In the genomic region with DNA sequence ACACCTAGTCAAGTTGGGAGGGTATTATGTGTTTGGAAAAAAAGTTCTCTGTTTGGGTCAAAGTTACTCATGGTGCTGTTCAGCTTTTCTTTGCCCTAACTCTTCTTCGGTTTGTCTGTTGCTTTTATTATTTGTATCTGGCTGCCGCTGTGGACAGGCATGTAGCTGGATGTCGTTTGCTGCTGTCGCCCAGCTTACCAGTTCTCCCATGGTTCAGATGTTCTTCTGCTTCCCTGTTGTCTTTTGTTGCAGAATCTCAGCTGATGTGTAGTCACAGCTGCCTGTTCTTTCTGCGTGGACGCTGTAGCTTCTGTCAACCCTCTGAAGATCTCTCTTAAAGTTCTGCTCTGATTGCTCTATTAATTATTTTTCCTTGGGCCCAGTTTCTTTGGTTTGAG, we compare ENCODE assay signal across 10 cellular contexts. TPM values are rescaled to one million over a fixed set of nuclear protein-coding genes. Genes with fewer than 3 reads are reported as not detected.
A peak's percentile ranks its signal among the peaks of the same experiment; 100 is the strongest.
DNase-seq lines count a peak whose midpoint lies in the region; ATAC-seq, FAIRE-seq and TF ChIP-seq lines count a peak whose summit lies in the region.
"Had no signal": no experiment of that assay in that cellular context is flagged by ENCODE, and none has a peak within 500 bp of the region (broad histone marks: within the 10 kb centered on the region; RNA-seq: fewer than 3 reads in every experiment).

No MANE protein-coding gene starts in this region.

- no TSS peak for BruUV-seq in GM12878 (replicated peaks; lab: Mats Ljungman, UMichigan)

- no peak for TF ChIP-seq EP300 in GM12878 (IDR thresholded peaks at IDR 0.05; ENCODE audit: borderline replicate concordance in 1 of 2, control insufficient read depth in 1 of 2, low read depth in 2 of 2, low read length in 2 of 2)

- 100% methylated on average over 6 of the region's 6 CpGs for WGBS in GM12878 (ENCODE audit: insufficient coverage, insufficient replicate concordance, low lambda C conversion rate, missing lambda C conversion rate)

- no peak for ATAC-seq in GM23338
- no peak for ATAC-seq in GM12878

- TF ChIP-seq CTCF in GM23338 (conservative IDR thresholded peaks at IDR 0.05; ENCODE audit: low read depth in 2 of 2) (no peak), GM12878 (IDR thresholded peaks at IDR 0.05 in 2 of 3, conservative IDR thresholded peaks at IDR 0.05 in 1 of 3; ENCODE audit: control insufficient read depth in 2 of 3, extremely low read depth in 1 of 3, insufficient read depth in 1 of 3, low read depth in 3 of 3, low read length in 3 of 3) (no peak), osteoblast (IDR thresholded peaks at IDR 0.05; ENCODE audit: extremely low read depth, low read depth, low read length) (no peak)

- H3K79me2 ChIP-seq in GM23338 (replicated peaks; ENCODE audit: insufficient read depth) (peaks cover 100% of the 10 kb centered on the region), GM12878 (ENCODE audit: control insufficient read depth, insufficient read depth, low read length) (peaks cover 97% of the 10 kb centered on the region), osteoblast (ENCODE audit: insufficient read depth, low read length) (peaks cover 97% of the 10 kb centered on the region), Karpas-422 (ENCODE audit: low read length) (no peaks in the 10 kb centered on the region)

- H3K4me2 ChIP-seq in BLaER1 = peak overlapping the region; percentile 93
- peak overlapping the region; percentile 28; the same call in 1 of the 2 replicates for H3K4me2 ChIP-seq in GM23338
- H3K4me2 ChIP-seq in GM12878 (ENCODE audit: control insufficient read depth, insufficient read depth) = peak overlapping the region; percentile 84
- H3K4me2 ChIP-seq in osteoblast (ENCODE audit: insufficient read depth, low read length) = peak overlapping the region; percentile 28
- H3K4me2 ChIP-seq in Karpas-422 (ENCODE audit: low read depth, low read length, poor library complexity, severe bottlenecking) = no peak overlapping the region

- no peaks in the 10 kb centered on the region for H3K9me3 Mint-ChIP-seq in GM23338

- no peak for TF ChIP-seq POLR2A in GM12878 (IDR thresholded peaks at IDR 0.05; ENCODE audit: low read depth, low read length)

- H3K9me2 ChIP-seq in GM23338 (ENCODE audit: insufficient read depth) (no peaks in the 10 kb centered on the region), Karpas-422 (replicated peaks; ENCODE audit: insufficient read depth, low read length) (no peaks in the 10 kb centered on the region)

- H3K36me3 ChIP-seq in BLaER1 = no peaks in the 10 kb centered on the region
- H3K36me3 ChIP-seq in GM23338 (ENCODE audit: insufficient read depth) = no peaks in the 10 kb centered on the region
- H3K36me3 ChIP-seq in GM12878 (ENCODE audit: control insufficient read depth in 2 of 2, insufficient read depth in 2 of 2, low read length in 1 of 2) = no peaks in the 10 kb centered on the region
- H3K36me3 ChIP-seq in osteoblast (ENCODE audit: insufficient read depth, low read length) = no peaks in the 10 kb centered on the region
- H3K36me3 ChIP-seq in Karpas-422 (ENCODE audit: insufficient read depth, low read length) = no peaks in the 10 kb centered on the region

- H3K27ac Mint-ChIP-seq in GM23338 = 0 out of 2 replicates have a peak overlapping the region, but pooled peaks have one; percentile 4

- H3K4me1 ChIP-seq in BLaER1 (peaks cover 97% of the 10 kb centered on the region), GM23338 (ENCODE audit: insufficient read depth) (peaks cover 74% of the 10 kb centered on the region), GM12878 (ENCODE audit: control insufficient read depth, insufficient read depth, low read length) (peaks cover 41% of the 10 kb centered on the region), osteoblast (ENCODE audit: insufficient read depth, low read length) (peaks cover 44% of the 10 kb centered on the region), Karpas-422 (ENCODE audit: low read length) (peaks cover 19% of the 10 kb centered on the region)

- no peak for FAIRE-seq in GM12878 (lab: Jason Lieb, UNC)

- H3K9me3 ChIP-seq in BLaER1 (no peaks in the 10 kb centered on the region), GM12878 (replicated peaks; ENCODE audit: control insufficient read depth, insufficient read depth, low read length) (no peaks in the 10 kb centered on the region), osteoblast (ENCODE audit: low read depth, low read length) (no peaks in the 10 kb centered on the region), Karpas-422 (ENCODE audit: low read length) (no peaks in the 10 kb centered on the region)

- H3K27me3 Mint-ChIP-seq in GM23338 (ENCODE audit: insufficient read depth, low read depth, poor library complexity) = peaks cover 14% of the 10 kb centered on the region

- DNase-seq in GM23338 (ENCODE audit: low spot score) = no peak
- no peak for DNase-seq in GM12878 (ENCODE audit: low read depth, low spot score)
- no peak for DNase-seq in osteoblast (ENCODE audit: insufficient read length, low spot score, missing footprints)
- DNase-seq in hypothalamus (lab: John Stamatoyannopoulos, UW) = no peak
- no peak for DNase-seq in Karpas-422
- DNase-seq in GM19238 (ENCODE audit: insufficient read length, low spot score) = no peak
- DNase-seq in DMS79 treated with DMSO at 0.1 percent for 48 hours (lab: John Stamatoyannopoulos, UW) = no peak
- DNase-seq: NCI-H1436 treated with DMSO at 0.1 percent for 48 hours had no signal

- no peak for TF ChIP-seq RAD21 in GM12878 (IDR thresholded peaks at IDR 0.05; ENCODE audit: insufficient read depth, low read depth, low read length)

- H3K27me3 ChIP-seq in BLaER1 = no peaks in the 10 kb centered on the region
- H3K27me3 ChIP-seq in GM23338 (ENCODE audit: insufficient read depth) = no peaks in the 10 kb centered on the region
- no peaks in the 10 kb centered on the region for H3K27me3 ChIP-seq in GM12878 (replicated peaks in 1 of 2; ENCODE audit: control insufficient read depth in 2 of 2, insufficient read depth in 2 of 2, low read length in 1 of 2)
- H3K27me3 ChIP-seq in osteoblast (ENCODE audit: insufficient read depth, low read length) = no peaks in the 10 kb centered on the region
- H3K27me3 ChIP-seq in Karpas-422 (ENCODE audit: low read length) = no peaks in the 10 kb centered on the region

- H2AFZ ChIP-seq in GM23338 (no peak overlapping the region), GM12878 (ENCODE audit: control insufficient read depth, low read depth, low read length) (no peak overlapping the region), osteoblast (ENCODE audit: low read length) (no peak overlapping the region), Karpas-422 (ENCODE audit: low read length) (no peak overlapping the region)

- H3K9ac ChIP-seq in BLaER1 = no peak overlapping the region; the same call in 1 of the 2 replicates
- peak overlapping the region; percentile 28; the same call in 1 of the 2 replicates for H3K9ac ChIP-seq in GM12878 (ENCODE audit: control insufficient read depth, insufficient read depth, low read length)
- H3K9ac ChIP-seq in Karpas-422 (ENCODE audit: low read length) = no peak overlapping the region

- no peaks in the 10 kb centered on the region for H3K36me3 Mint-ChIP-seq in GM23338 (ENCODE audit: low read depth)

- H4K20me1 ChIP-seq in BLaER1 (peaks cover 87% of the 10 kb centered on the region), GM23338 (replicated peaks; ENCODE audit: insufficient read depth) (peaks cover 53% of the 10 kb centered on the region), GM12878 (ENCODE audit: control insufficient read depth, insufficient read depth) (no peaks in the 10 kb centered on the region), osteoblast (ENCODE audit: insufficient read depth, low read length) (peaks cover 76% of the 10 kb centered on the region), Karpas-422 (ENCODE audit: insufficient read depth, low read depth, low read length) (peaks cover 86% of the 10 kb centered on the region)

- CTCF ChIA-PET in GM12878 (lab: Yijun Ruan, JAX) = interaction anchor here (0.8 to 2.4 kb wide), 5 partner anchors 14 to 113 kb away, joined by 3 to 7 read pairs (median 4); no protein-coding TSS in a partner anchor

- SMC1A ChIA-PET in GM12878 (lab: Charles Lee; ENCODE audit: uncharacterized antibody, unreplicated experiment) = interaction anchor here (0.7 to 15.0 kb wide), 7 partner anchors 9 to 254 kb away, joined by 3 to 95 read pairs (median 7); no protein-coding TSS in a partner anchor

- intact Hi-C loops in GM12878 (cut with micrococcal nuclease; ENCODE audit: unreplicated experiment) = loop anchor here (10.0 kb wide), 1 partner anchor 932 kb away; a partner anchor contains a TSS

- H3K4me1 Mint-ChIP-seq in GM23338 = peaks cover 89% of the 10 kb centered on the region

- POLR2A ChIA-PET in GM12878 (lab: Charles Lee) = interaction anchor here (0.7 to 7.9 kb wide), 5 partner anchors 6 to 250 kb away, joined by 3 to 92 read pairs (median 11); a partner anchor contains a TSS

- in situ Hi-C loops in GM12878 (cut with MboI) = no loop called here

- H3K27ac ChIP-seq in BLaER1 = peak overlapping the region; percentile 91; the same call in 1 of the 2 replicates
- H3K27ac ChIP-seq in GM23338 (ENCODE audit: low read depth) = no peak overlapping the region; the same call in 1 of the 2 replicates
- H3K27ac ChIP-seq in GM12878 (ENCODE audit: control insufficient read depth, insufficient read depth) = peak overlapping the region; percentile 96
- H3K27ac ChIP-seq in osteoblast (ENCODE audit: low read depth, low read length) = no peak overlapping the region
- H3K27ac ChIP-seq in Karpas-422 (ENCODE audit: low read length) = no peak overlapping the region
- H3K27ac ChIP-seq: HL-60 had no signal

- no peak overlapping the region; the same call in 2 of the 3 replicates for H3K4me3 Mint-ChIP-seq in GM23338

- H3F3A ChIP-seq in GM23338 (replicated peaks; ENCODE audit: low read depth) = no peaks in the 10 kb centered on the region

- H3K4me3 ChIP-seq in BLaER1 (no peak overlapping the region), GM23338 (no peak overlapping the region), GM12878 (peak overlapping the region; percentile 54; the same call in 1 of the 2 replicates), osteoblast (ENCODE audit: insufficient read depth, low read length) (no peak overlapping the region), Karpas-422 (ENCODE audit: low read length) (no peak overlapping the region)

- RAD21 ChIA-PET in GM12878 (lab: Charles Lee; ENCODE audit: unreplicated experiment) = interaction anchor here (0.8 to 8.9 kb wide), 6 partner anchors 14 to 188 kb away, joined by 3 to 89 read pairs (median 6); a partner anchor contains a TSS

RNA-seq across cellular contexts. Expression of a gene that starts 8.0 kb away (rescaled TPM):
- total RNA-seq in GM23338 (2014; rRNA removed; shearing (Covaris generic)) = 76.4 and 80.4 TPM in 2 replicates
- polyA plus RNA-seq in GM23338 (2016; fragmentation: Nextera tagmentation; extraction: Ambion mirVana) = 11.7 and 12.5 TPM in 2 replicates
- 139 and 144 TPM in 2 replicates for total RNA-seq in GM12878 (2013; cell fraction: nucleolus; rRNA removed)
- 20.7 and 21.9 TPM in 2 replicates for total RNA-seq in GM12878 (2014; rRNA removed)
- total RNA-seq in GM12878 (2014; rRNA removed; fragmentation: Illumina TruSeq; extraction: Trizol) = 15.2 and 16.2 TPM in 2 replicates
- total RNA-seq in GM12878 (2021) = 36.6 and 40.1 TPM in 2 replicates
- polyA plus RNA-seq in GM12878 (2011; ENCODE audit: low read depth) = 15.5 TPM
- 15.1 and 18.5 TPM in 2 replicates for polyA plus RNA-seq in GM12878 (2011; rRNA removed)
- 14.1 and 21.9 TPM in 2 replicates for polyA plus RNA-seq in GM12878 (2011; cell fraction: cytosol; rRNA removed)
- polyA plus RNA-seq in GM12878 (2011; cell fraction: nucleus; rRNA removed) = 69.3 and 71.8 TPM in 2 replicates
- polyA plus RNA-seq in GM12878 (2012) = 20.5 and 26.8 TPM in 2 replicates
- polyA plus RNA-seq in GM12878 (2014; fragmentation: Illumina TruSeq; extraction: Trizol) = 27.0 and 29.2 TPM in 2 replicates
- polyA plus RNA-seq in GM12878 (2014; fragmentation: Nextera tagmentation; extraction: Ambion mirVana) = 1 to 10 TPM in 1 of 2 experiments, under 1 TPM in 1; 1.00 to 1.5 TPM
- polyA plus RNA-seq in GM12878 (2014; rRNA removed) = 17.3 and 20.1 TPM in 2 replicates
- polyA plus RNA-seq in GM12878 (2016; fragmentation: Nextera tagmentation; extraction: Ambion mirVana) = 1 to 10 TPM; 4.2 to 5.1 TPM
- polyA minus RNA-seq in GM12878 (2011; rRNA and poly(A)+ RNA removed) = 70.2 and 87.9 TPM in 2 replicates
- polyA minus RNA-seq in GM12878 (2011; cell fraction: cytosol; rRNA and poly(A)+ RNA removed) = 23.8 and 44.1 TPM in 2 replicates
- 111 and 165 TPM in 2 replicates for polyA minus RNA-seq in GM12878 (2011; cell fraction: nucleus; rRNA and poly(A)+ RNA removed)
- 174 and 177 TPM in 2 replicates for total RNA-seq in osteoblast
- 9.6 and 10.5 TPM in 2 replicates for total RNA-seq in Karpas-422 (2014; rRNA removed; shearing (Covaris generic); ENCODE audit: low replicate concordance)

Comparison
In these comparisons a context has a peak if more than half of its experiments do, and no peak if none do; other contexts are left out.
1. H3K27ac ChIP-seq: peak in BLaER1 (single experiment) and GM12878 (single experiment); none in GM23338 (single experiment), osteoblast (single experiment) and Karpas-422 (single experiment).